14 cellular contexts compared by ENCODE assay signal in the genomic region with DNA sequence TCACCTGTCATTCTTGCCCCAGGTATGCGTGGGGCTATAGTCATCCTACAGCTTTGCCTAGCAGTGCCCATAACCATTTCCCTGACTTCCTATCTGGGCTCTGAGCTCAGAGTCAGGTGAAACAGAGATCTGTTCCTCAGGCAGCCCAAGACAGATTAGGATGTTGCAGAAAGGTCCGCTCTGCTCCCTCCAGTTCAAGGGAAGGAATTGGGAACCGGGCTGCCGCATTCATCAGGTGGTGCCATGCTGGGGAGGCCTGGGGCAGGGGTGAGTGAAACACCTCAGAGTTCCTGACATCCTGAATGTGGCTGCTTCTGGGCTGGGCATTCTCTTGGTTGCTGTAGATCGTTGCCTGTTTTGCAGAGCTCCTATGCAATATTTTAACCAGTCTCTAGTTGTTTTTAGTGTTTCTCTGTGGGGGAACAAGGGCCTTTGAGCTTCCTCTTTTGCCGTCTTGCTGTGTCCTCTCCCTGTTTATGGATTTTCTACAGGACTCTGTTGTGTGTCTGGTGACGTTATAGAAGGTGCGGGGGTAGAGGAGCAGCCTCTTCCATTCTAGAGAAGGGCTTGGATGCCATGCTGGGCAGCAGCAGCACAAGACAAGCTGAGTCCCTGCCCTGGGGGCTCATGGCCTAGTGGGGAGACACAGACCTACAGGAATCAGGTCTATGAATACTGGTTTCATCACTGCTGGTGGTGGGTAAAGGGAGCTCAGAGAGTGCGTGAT. TPM values are rescaled to one million over a fixed set of nuclear protein-coding genes. Genes with fewer than 3 reads are reported as not detected.
DNase-seq lines count a peak whose midpoint lies in the region; ATAC-seq and TF ChIP-seq lines count a peak whose summit lies in the region.
"Had no signal": no experiment of that assay in that cellular context is flagged by ENCODE, and none has a peak within 500 bp of the region (broad histone marks: within the 10 kb centered on the region; RNA-seq: fewer than 3 reads in every experiment).

No MANE protein-coding gene starts in this region.

- H3K4me1 Mint-ChIP-seq in glutamatergic neuron (ENCODE audit: low read depth, unreplicated experiment) (peaks cover 53% of the 10 kb centered on the region), osteocyte (ENCODE audit: unreplicated experiment) (peaks cover 48% of the 10 kb centered on the region)

- H3K27ac Mint-ChIP-seq in glutamatergic neuron (ENCODE audit: unreplicated experiment) (no peak overlapping the region), osteocyte (ENCODE audit: unreplicated experiment) (peak overlapping the region; percentile 55)
- H3K27ac Mint-ChIP-seq: activated CD4-positive, alpha-beta T cell treated with anti-CD3 and anti-CD28 coated beads, Interleukin-2, amount 10 ng/mL, durations not matched to agents 24 days and 14 days had no signal

- DNase-seq in GF-D8 (lab: John Stamatoyannopoulos, UW) (peak; percentile 7), NOMO-1 treated with DMSO at 0.1 percent for 48 hours (lab: John Stamatoyannopoulos, UW; ENCODE audit: unreplicated experiment) (peak; percentile 62), glutamatergic neuron (no peak), osteocyte (ENCODE audit: extremely low spot score, unreplicated experiment) (no peak), kidney glomerular epithelial cell (lab: John Stamatoyannopoulos, UW) (no peak), T-helper 9 cell (no peak), G401 (ENCODE audit: low spot score) (no peak)
- DNase-seq: activated CD4-positive, alpha-beta T cell treated with anti-CD3 and anti-CD28 coated beads, Interleukin-2, amount 10 ng/mL, durations not matched to agents 24 days and 14 days; activated gamma-delta T cell treated with Interleukin-2 at 50 U/mL for 16 hours; IMR-90; midbrain; NCI-H2029 treated with DMSO at 0.1 percent for 48 hours; stimulated activated CD4-positive, alpha-beta T cell treated with anti-CD3 and anti-CD28 coated beads, Interleukin-1b, Interleukin-23, amount 100 ng/mL, for 48 hours had no signal

- ATAC-seq in GM21367 (IDR thresholded peaks at IDR 0.05; ENCODE audit: unreplicated experiment): no peak

- H3K27me3 Mint-ChIP-seq in glutamatergic neuron (ENCODE audit: unreplicated experiment): peaks cover 3% of the 10 kb centered on the region
- H3K27me3 Mint-ChIP-seq in osteocyte (ENCODE audit: unreplicated experiment): no peaks in the 10 kb centered on the region
- H3K27me3 Mint-ChIP-seq: activated CD4-positive, alpha-beta T cell treated with anti-CD3 and anti-CD28 coated beads, Interleukin-2, amount 10 ng/mL, durations not matched to agents 24 days and 14 days had no signal

- in situ Hi-C loops in G401 (cut with HindIII; ENCODE audit: low sequenced_read_pairs): loop anchor here (10.0 kb wide), 1 partner anchor 50 kb away; no protein-coding TSS in a partner anchor

- TF ChIP-seq CTCF in glutamatergic neuron (IDR thresholded peaks at IDR 0.05; ENCODE audit: partially characterized antibody, unreplicated experiment) (no peak), osteocyte (IDR thresholded peaks at IDR 0.05) (no peak)

- H3K9me3 Mint-ChIP-seq in glutamatergic neuron (ENCODE audit: unreplicated experiment) (peaks cover 4% of the 10 kb centered on the region), osteocyte (ENCODE audit: unreplicated experiment) (peaks cover 12% of the 10 kb centered on the region)
- H3K9me3 Mint-ChIP-seq: activated CD4-positive, alpha-beta T cell treated with anti-CD3 and anti-CD28 coated beads, Interleukin-2, amount 10 ng/mL, durations not matched to agents 24 days and 14 days had no signal

- H3K36me3 Mint-ChIP-seq in glutamatergic neuron (ENCODE audit: unreplicated experiment): no peaks in the 10 kb centered on the region
- peaks cover 14% of the 10 kb centered on the region for H3K36me3 Mint-ChIP-seq in osteocyte (ENCODE audit: unreplicated experiment)

- H3K4me3 Mint-ChIP-seq in glutamatergic neuron (ENCODE audit: unreplicated experiment): peak overlapping the region; percentile 6
- H3K4me3 Mint-ChIP-seq in osteocyte (ENCODE audit: unreplicated experiment): no peak overlapping the region
- H3K4me3 Mint-ChIP-seq: activated CD4-positive, alpha-beta T cell treated with anti-CD3 and anti-CD28 coated beads, Interleukin-2, amount 10 ng/mL, durations not matched to agents 24 days and 14 days had no signal

RNA-seq across cellular contexts. Expression of gene ENTPD6, which starts 9.2 kb away (rescaled TPM):
- 191 TPM for total RNA-seq in glutamatergic neuron (ENCODE audit: unreplicated experiment)
- 62.0 and 62.5 TPM in 2 replicates for total RNA-seq in osteocyte
- total RNA-seq in G401 (2014; rRNA removed; shearing (Covaris generic)): 68.3 and 71.3 TPM in 2 replicates

RNA-seq across cellular contexts. Expression of gene PYGB, which starts 43.2 kb away (rescaled TPM):
- total RNA-seq in glutamatergic neuron (ENCODE audit: unreplicated experiment) (295 TPM), osteocyte (234 and 251 TPM in 2 replicates)
- total RNA-seq in G401 (2014; rRNA removed; shearing (Covaris generic)): 48.4 and 63.3 TPM in 2 replicates

Comparison
In these comparisons a context has a peak if more than half of its experiments do, and no peak if none do; other contexts are left out.
1. DNase-seq: peak in GF-D8 (single experiment) and NOMO-1 treated with DMSO at 0.1 percent for 48 hours (single experiment); none in glutamatergic neuron (single experiment), osteocyte (single experiment), kidney glomerular epithelial cell (single experiment), T-helper 9 cell (single experiment) and G401 (single experiment).